Comparison of ENCODE assay signal across 8 cellular contexts in the genomic region with DNA sequence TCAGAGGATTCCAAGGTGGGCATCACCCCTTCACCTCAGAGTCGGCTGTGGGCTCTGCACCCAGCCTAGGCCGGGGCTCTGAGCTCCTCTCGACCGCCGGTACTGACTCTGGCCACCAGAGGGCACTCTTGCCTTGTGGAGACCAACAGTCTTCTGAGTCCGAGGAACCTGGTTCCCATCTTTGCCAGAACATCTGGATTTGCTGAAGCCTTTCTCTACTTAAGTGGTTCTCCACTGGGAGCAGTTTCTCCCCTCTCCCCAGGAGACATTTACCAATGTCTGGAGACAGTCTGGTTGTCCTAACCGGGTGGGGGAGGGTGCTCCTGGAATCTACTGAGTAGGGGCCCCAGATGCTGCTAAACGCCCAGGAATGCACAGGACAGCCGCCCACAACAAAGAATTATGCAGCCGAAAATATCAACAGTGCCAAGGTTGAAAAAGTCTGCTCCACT. TPM values are rescaled to one million over a fixed set of nuclear protein-coding genes. Genes with fewer than 3 reads are reported as not detected.
DNase-seq lines count a peak whose midpoint lies in the region; ATAC-seq and TF ChIP-seq lines count a peak whose summit lies in the region.

No MANE protein-coding gene starts in this region.

- H3K27ac ChIP-seq in right lobe of liver: no peak overlapping the region

- DNase-seq in CD14-positive monocyte (ENCODE audit: low spot score): peak; percentile 82
- DNase-seq in HEK293T (ENCODE audit: extremely low spot score): peak; percentile 92
- peak; percentile 82 for DNase-seq in NCI-H69 (lab: John Stamatoyannopoulos, UW)
- peak; percentile 80 to 84 for DNase-seq in activated CD4-positive, alpha-beta T cell treated with anti-CD3 and anti-CD28 coated beads, Interleukin-2, amount 50 U/mL, for 24 hours (ENCODE audit: low read depth in 1 of 2, low spot score in 1 of 2)
- peak; percentile 94 for DNase-seq in dedifferentiated amniotic fluid mesenchymal stem cell (ENCODE audit: extremely low spot score)
- peak; percentile 86 for DNase-seq in right lobe of liver
- DNase-seq in stimulated activated CD4-positive, alpha-beta T cell treated with anti-CD3 and anti-CD28 coated beads, Interleukin-4, amount 100 ng/mL, for 48 hours (ENCODE audit: low read depth in 2 of 2): peak; percentile 83 to 93

- intact Hi-C loops in CD14-positive monocyte (cut with micrococcal nuclease) (loop anchor here in 1 of 2 donors (1.0 kb wide), 1 partner anchor 66 kb away; no protein-coding TSS in a partner anchor), right lobe of liver (cut with DNase I) (loop anchor here in 1 of 2 donors (2.0 kb wide), 1 partner anchor 65 kb away; no protein-coding TSS in a partner anchor)

- CTCF ChIA-PET in HEK293T (lab: Yijun Ruan, JAX): interaction anchor here (0.6 to 4.9 kb wide), 30 partner anchors 9 to 162 kb away, joined by 3 to 127 read pairs (median 4); a partner anchor contains a TSS

- ATAC-seq in right lobe of liver (peak; percentile 79 to 88 (median 83)), GM19463 (IDR thresholded peaks at IDR 0.05; ENCODE audit: unreplicated experiment) (no peak)

- 3% methylated on average over 8 of the region's 10 CpGs for whole genome bisulfite sequencing in right lobe of liver (ENCODE audit: insufficient coverage, low coverage, low lambda C conversion rate, missing lambda C conversion rate)

- H3K4me1 Mint-ChIP-seq in CD14-positive monocyte: peaks cover 9% of the 10 kb centered on the region

- no peaks in the 10 kb centered on the region for H3K36me3 Mint-ChIP-seq in CD14-positive monocyte

- TF ChIP-seq CTCF in CD14-positive monocyte (IDR thresholded peaks at IDR 0.05) (peak; percentile 93), right lobe of liver (IDR thresholded peaks at IDR 0.05) (peak; percentile 91 to 97 (median 96))

- H3K36me3 ChIP-seq in right lobe of liver: no peaks in the 10 kb centered on the region

- no peaks in the 10 kb centered on the region for H3K27me3 ChIP-seq in right lobe of liver

- peaks cover 2 to 13% (median 3%) of the 10 kb centered on the region in 3 donors for H3K27me3 Mint-ChIP-seq in CD14-positive monocyte (ENCODE audit: low read depth in 3 of 3)

- TF ChIP-seq POLR2A in right lobe of liver (IDR thresholded peaks at IDR 0.05): no peak

- H3K4me3 ChIP-seq in right lobe of liver: no peak overlapping the region

- peak overlapping the region in 1 of 7 donors; percentile 33 for H3K27ac Mint-ChIP-seq in CD14-positive monocyte

- H3K4me1 ChIP-seq in right lobe of liver: peaks cover 0 to 5% (median 0%) of the 10 kb centered on the region in 4 donors

- peaks cover 0 to 2% (median 0%) of the 10 kb centered on the region in 7 donors for H3K9me3 Mint-ChIP-seq in CD14-positive monocyte

- POLR2A ChIA-PET in HEK293T (lab: Yijun Ruan, JAX): interaction anchor here (1.4 to 1.6 kb wide), 2 partner anchors 62 to 66 kb away, joined by 5 to 15 read pairs; no protein-coding TSS in a partner anchor

- no peak overlapping the region for H3K4me3 Mint-ChIP-seq in CD14-positive monocyte

- no peaks in the 10 kb centered on the region for H3K9me3 ChIP-seq in right lobe of liver

TF ChIP-seq in HEK293T, 16 proteins besides CTCF, POLR2A, EP300 and RAD21:
- no peak for TF ChIP-seq LEF1 (IDR thresholded peaks at IDR 0.05; ENCODE audit: borderline replicate concordance)
- no peak for TF ChIP-seq FOXK2 (IDR thresholded peaks at IDR 0.05)
- TF ChIP-seq FOXA1 (IDR thresholded peaks at IDR 0.05): no peak
- no peak for TF ChIP-seq CTBP1 (IDR thresholded peaks at IDR 0.05; ENCODE audit: borderline replicate concordance)

RNA-seq across cellular contexts. Expression of a gene that starts 9.4 kb away (rescaled TPM):
- polyA plus RNA-seq in CD14-positive monocyte: under 1 TPM in 1 of 2 donors, not detected in 1; 0.26 TPM
- total RNA-seq in right lobe of liver: not detected

RNA-seq across cellular contexts. Expression of a gene that starts 44.7 kb away (rescaled TPM):
- 10 to 100 TPM; 17.0 to 17.7 TPM for polyA plus RNA-seq in CD14-positive monocyte
- total RNA-seq in right lobe of liver: 10 to 100 TPM; 10.5 to 18.7 (median 12.8) TPM

RNA-seq across cellular contexts. Expression of a gene that starts 48.0 kb away (rescaled TPM):
- 1 to 10 TPM; 4.8 to 6.3 TPM for polyA plus RNA-seq in CD14-positive monocyte
- total RNA-seq in right lobe of liver: 1 to 10 TPM; 4.9 to 7.8 (median 6.5) TPM
